Comparison of ENCODE assay signal across 1 cellular context in genomic region chr17:50661795-50662391, GRCh38.
A peak's percentile ranks its signal among the peaks of the same experiment; 100 is the strongest.
TF ChIP-seq lines count a peak whose summit lies in the region.

No MANE protein-coding gene starts in this region.

TF ChIP-seq in K562, 482 proteins besides CTCF, POLR2A, EP300 and RAD21 (continued from another document and continues in another):
- TF ChIP-seq ZBTB12 (CRISPR knock-in tag; IDR thresholded peaks at IDR 0.05) (no peak), CLOCK (CRISPR knock-in tag; IDR thresholded peaks at IDR 0.05; ENCODE audit: borderline replicate concordance) (no peak), ZBTB33 (CRISPR knock-in tag; IDR thresholded peaks at IDR 0.05) (no peak), PHF21A (IDR thresholded peaks at IDR 0.05; ENCODE audit: borderline replicate concordance, low read depth) (no peak), CREB1 (IDR thresholded peaks at IDR 0.05) (no peak), CREB1 (CRISPR knock-in tag; IDR thresholded peaks at IDR 0.05) (no peak), DLX4 (CRISPR knock-in tag; IDR thresholded peaks at IDR 0.05) (no peak), MAFK (IDR thresholded peaks at IDR 0.05; ENCODE audit: low read length) (peak; percentile 97), POLR2H (tag; IDR thresholded peaks at IDR 0.05; ENCODE audit: low read depth) (no peak), E2F3 (CRISPR knock-in tag; IDR thresholded peaks at IDR 0.05) (no peak), NUFIP1 (IDR thresholded peaks at IDR 0.05; ENCODE audit: partially characterized antibody) (no peak), ZNF146 (CRISPR knock-in tag; IDR thresholded peaks at IDR 0.05; ENCODE audit: unreplicated experiment) (no peak), XRCC5 (IDR thresholded peaks at IDR 0.05; ENCODE audit: low read depth, low read length) (no peak), SAFB (IDR thresholded peaks at IDR 0.05; ENCODE audit: borderline replicate concordance, low read depth, low read length) (no peak), ZNF133 (CRISPR knock-in tag; IDR thresholded peaks at IDR 0.05) (no peak), EGR1 (conservative IDR thresholded peaks at IDR 0.05) (peak; percentile 59; the same call in 1 of the 2 replicates), PATZ1 (CRISPR knock-in tag; IDR thresholded peaks at IDR 0.05; ENCODE audit: borderline replicate concordance) (no peak), SMC3 (conservative IDR thresholded peaks at IDR 0.05; ENCODE audit: insufficient read depth, low read depth, low read length) (no peak), PHTF2 (CRISPR knock-in tag; IDR thresholded peaks at IDR 0.05) (no peak), RNF219 (CRISPR knock-in tag; IDR thresholded peaks at IDR 0.05) (no peak), HDAC1 (IDR thresholded peaks at IDR 0.05) (peak in 1 of 2 experiments; percentile 91; a peak in 2 of 4 replicates), ZNF512 (tag; IDR thresholded peaks at IDR 0.05) (no peak), RFX7 (CRISPR knock-in tag; IDR thresholded peaks at IDR 0.05) (no peak), CEBPG (CRISPR knock-in tag; IDR thresholded peaks at IDR 0.05) (no peak), CEBPG (tag; conservative IDR thresholded peaks at IDR 0.05 in 1 of 2, IDR thresholded peaks at IDR 0.05 in 1 of 2) (0 out of 4 replicates have a peak, but pooled peaks of 1 of the 2 experiments have one; percentile 26), HMG20B (CRISPR knock-in tag; IDR thresholded peaks at IDR 0.05) (no peak), YY1 (IDR thresholded peaks at IDR 0.05; ENCODE audit: borderline replicate concordance in 1 of 3, control insufficient read depth in 1 of 3, extremely low read depth in 1 of 3, insufficient read depth in 3 of 3, insufficient read length in 1 of 3, insufficient replicate concordance in 2 of 3, low read depth in 1 of 3, low read length in 2 of 3) (peak in 1 of 3 experiments; percentile 64), ZNF395 (CRISPR knock-in tag; IDR thresholded peaks at IDR 0.05) (no peak; the same call in 1 of the 2 replicates), HDGF (IDR thresholded peaks at IDR 0.05) (peak; percentile 57; the same call in 1 of the 2 replicates), PHB (CRISPR knock-in tag; IDR thresholded peaks at IDR 0.05) (no peak), POLR2AphosphoS5 (IDR thresholded peaks at IDR 0.05; ENCODE audit: control insufficient read depth, insufficient read depth, low read depth, low read length) (no peak), GMEB1 (CRISPR knock-in tag; IDR thresholded peaks at IDR 0.05) (no peak), CREBBP (IDR thresholded peaks at IDR 0.05; ENCODE audit: low read depth, low read length) (no peak), SIN3B (IDR thresholded peaks at IDR 0.05; ENCODE audit: low read depth) (no peak), ZNF764 (CRISPR knock-in tag; IDR thresholded peaks at IDR 0.05; ENCODE audit: low read depth) (no peak)
